In genomic region chr11:10164621-10165020, GRCh38 we compare ENCODE assay signal across 30 cellular contexts.
"Had no signal": no experiment of that assay in that cellular context is flagged by ENCODE, and none has a peak within 500 bp of the region (broad histone marks: within the 10 kb centered on the region; RNA-seq: fewer than 3 reads in every experiment).

No MANE protein-coding gene starts in this region.

- H3K27ac Mint-ChIP-seq: activated B cell treated with CpG ODN at 0.5 μM for 24 hours; activated CD8-positive, alpha-beta memory T cell treated with anti-CD3 and anti-CD28 coated beads, Interleukin-2, amount 10 ng/mL, durations not matched to agents 7 days and 5 days; activated CD8-positive, alpha-beta T cell treated with anti-CD3 and anti-CD28 coated beads for 36 hours; activated naive CD4-positive, alpha-beta T cell treated with anti-CD3 and anti-CD28 coated beads, Interleukin-2, amount 50 U/mL, for 72 hours; activated T-cell treated with anti-CD3 and anti-CD28 coated beads, Interleukin-2, amount 50 U/mL, for 72 hours; naive thymus-derived CD8-positive, alpha-beta T cell; neural progenitor cell; stimulated activated memory B cell treated with anti-CD40 and anti-IgM and Interleukin-4, amounts not matched to agents 10 μg/mL and 1 μg/mL and 100 μg/mL, for 72 hours; stimulated activated naive CD8-positive, alpha-beta T cell treated with anti-CD3 and anti-CD28 coated beads, Interleukin-15, amount 100 ng/mL, for 72 hours; type B pancreatic cell had no signal

- H3K27me3 ChIP-seq: breast epithelium, esophagus squamous epithelium, gastroesophageal sphincter, hepatocyte, neural progenitor cell, sigmoid colon, uterus had no signal

- H3K27me3 Mint-ChIP-seq: activated B cell treated with CpG ODN at 0.5 μM for 24 hours; activated CD8-positive, alpha-beta memory T cell treated with anti-CD3 and anti-CD28 coated beads, Interleukin-2, amount 10 ng/mL, durations not matched to agents 7 days and 5 days; activated CD8-positive, alpha-beta T cell treated with anti-CD3 and anti-CD28 coated beads for 36 hours; naive thymus-derived CD8-positive, alpha-beta T cell; stimulated activated memory B cell treated with anti-CD40 and anti-IgM and Interleukin-4, amounts not matched to agents 10 μg/mL and 1 μg/mL and 100 μg/mL, for 72 hours; stimulated activated naive CD8-positive, alpha-beta T cell treated with anti-CD3 and anti-CD28 coated beads, Interleukin-15, amount 100 ng/mL, for 72 hours; type B pancreatic cell had no signal

- H3K9ac ChIP-seq: neural progenitor cell, parathyroid adenoma had no signal

- ATAC-seq: activated CD8-positive, alpha-beta memory T cell treated with anti-CD3 and anti-CD28 coated beads, Interleukin-2, amount 10 ng/mL, durations not matched to agents 7 days and 5 days; activated CD8-positive, alpha-beta T cell treated with anti-CD3 and anti-CD28 coated beads for 36 hours; activated naive CD4-positive, alpha-beta T cell treated with anti-CD3 and anti-CD28 coated beads, Interleukin-2, amount 50 U/mL, for 72 hours; activated T-cell treated with anti-CD3 and anti-CD28 coated beads, Interleukin-2, amount 50 U/mL, for 72 hours; gastroesophageal sphincter; left colon; naive thymus-derived CD8-positive, alpha-beta T cell; psoas muscle; stimulated activated memory B cell treated with anti-CD40 and anti-IgM and Interleukin-4, amounts not matched to agents 10 μg/mL and 1 μg/mL and 100 μg/mL, for 72 hours; stimulated activated naive CD8-positive, alpha-beta T cell treated with anti-CD3 and anti-CD28 coated beads, Interleukin-15, amount 100 ng/mL, for 72 hours had no signal

- H3K4me2 ChIP-seq: hepatocyte, neural progenitor cell had no signal

- H3K4me1 ChIP-seq: neural progenitor cell, parathyroid adenoma, uterus had no signal

- H3K9me3 Mint-ChIP-seq: activated B cell treated with CpG ODN at 0.5 μM for 24 hours; activated CD8-positive, alpha-beta T cell treated with anti-CD3 and anti-CD28 coated beads for 36 hours; activated naive CD4-positive, alpha-beta T cell treated with anti-CD3 and anti-CD28 coated beads, Interleukin-2, amount 50 U/mL, for 72 hours; activated T-cell treated with anti-CD3 and anti-CD28 coated beads, Interleukin-2, amount 50 U/mL, for 72 hours; stimulated activated memory B cell treated with anti-CD40 and anti-IgM and Interleukin-4, amounts not matched to agents 10 μg/mL and 1 μg/mL and 100 μg/mL, for 72 hours; stimulated activated naive CD8-positive, alpha-beta T cell treated with anti-CD3 and anti-CD28 coated beads, Interleukin-15, amount 100 ng/mL, for 72 hours; type B pancreatic cell had no signal

- H3K4me3 ChIP-seq: breast epithelium, esophagus squamous epithelium, gastroesophageal sphincter, hepatocyte, neural progenitor cell, psoas muscle, sigmoid colon, uterus had no signal

- H3K36me3 Mint-ChIP-seq: activated CD8-positive, alpha-beta memory T cell treated with anti-CD3 and anti-CD28 coated beads, Interleukin-2, amount 10 ng/mL, durations not matched to agents 7 days and 5 days; activated naive CD4-positive, alpha-beta T cell treated with anti-CD3 and anti-CD28 coated beads, Interleukin-2, amount 50 U/mL, for 72 hours; stimulated activated memory B cell treated with anti-CD40 and anti-IgM and Interleukin-4, amounts not matched to agents 10 μg/mL and 1 μg/mL and 100 μg/mL, for 72 hours had no signal

- H3K36me3 ChIP-seq: breast epithelium, esophagus squamous epithelium, gastroesophageal sphincter, neural progenitor cell, sigmoid colon, uterus had no signal

- H3K27ac ChIP-seq: breast epithelium, esophagus squamous epithelium, gastroesophageal sphincter, hepatocyte, neural progenitor cell, parathyroid adenoma, psoas muscle, sigmoid colon had no signal

- H3K4me1 Mint-ChIP-seq: activated B cell treated with CpG ODN at 0.5 μM for 24 hours, neural progenitor cell had no signal

- H2AFZ ChIP-seq: hepatocyte, neural progenitor cell, parathyroid adenoma had no signal

- H3K4me3 Mint-ChIP-seq: activated B cell treated with CpG ODN at 0.5 μM for 24 hours; activated CD8-positive, alpha-beta memory T cell treated with anti-CD3 and anti-CD28 coated beads, Interleukin-2, amount 10 ng/mL, durations not matched to agents 7 days and 5 days; activated CD8-positive, alpha-beta T cell treated with anti-CD3 and anti-CD28 coated beads for 36 hours; activated T-cell treated with anti-CD3 and anti-CD28 coated beads, Interleukin-2, amount 50 U/mL, for 72 hours; naive thymus-derived CD8-positive, alpha-beta T cell; neural progenitor cell; stimulated activated memory B cell treated with anti-CD40 and anti-IgM and Interleukin-4, amounts not matched to agents 10 μg/mL and 1 μg/mL and 100 μg/mL, for 72 hours; stimulated activated naive CD8-positive, alpha-beta T cell treated with anti-CD3 and anti-CD28 coated beads, Interleukin-15, amount 100 ng/mL, for 72 hours; type B pancreatic cell had no signal

- H3K9me3 ChIP-seq: breast epithelium, esophagus squamous epithelium, gastroesophageal sphincter, psoas muscle, sigmoid colon, uterus had no signal

- DNase-seq: activated B cell treated with CpG ODN at 0.5 μM for 24 hours; activated CD4-positive, alpha-beta T cell treated with anti-CD3 and anti-CD28 coated beads, Interleukin-2, amount 50 U/mL, for 1 hour; activated CD8-positive, alpha-beta memory T cell treated with anti-CD3 and anti-CD28 coated beads, Interleukin-2, amount 10 ng/mL, durations not matched to agents 7 days and 5 days; activated CD8-positive, alpha-beta T cell treated with anti-CD3 and anti-CD28 coated beads for 36 hours; activated naive CD4-positive, alpha-beta T cell; activated T-cell treated with anti-CD3 and anti-CD28 coated beads, Interleukin-2, amount 50 U/mL, for 72 hours; central memory CD4-positive, alpha-beta T cell; esophagus squamous epithelium; kidney; left colon; mammary epithelial cell; midbrain; naive thymus-derived CD8-positive, alpha-beta T cell; occipital lobe; psoas muscle; sigmoid colon; small intestine; stimulated activated CD4-positive, alpha-beta T cell treated with anti-CD3 and anti-CD28 coated beads, Interleukin-4, amount 100 ng/mL, for 4 hours; stimulated activated CD8-positive, alpha-beta memory T cell treated with anti-CD3 and anti-CD28 coated beads, Interleukin-4, amount 100 ng/mL, for 48 hours; stimulated activated naive CD8-positive, alpha-beta T cell treated with anti-CD3 and anti-CD28 coated beads, Interleukin-15, amount 100 ng/mL, for 72 hours; substantia nigra; uterus had no signal
